8 cellular contexts compared by ENCODE assay signal in genomic region chr5:32172186-32172901, GRCh38. TPM values are rescaled to one million over a fixed set of nuclear protein-coding genes. Genes with fewer than 3 reads are reported as not detected.
A peak's percentile ranks its signal among the peaks of the same experiment; 100 is the strongest.
DNase-seq lines count a peak whose midpoint lies in the region; FAIRE-seq and TF ChIP-seq lines count a peak whose summit lies in the region.
"Not testable (repeated sequence)": the region's sequence is repeated elsewhere in the genome, so short reads cannot be mapped to it uniquely, and the experiment has no call there.

No MANE protein-coding gene starts in this region.

- peak overlapping the region; percentile 66 to 70 for H3K4me2 ChIP-seq in H1 (ENCODE audit: insufficient read depth in 1 of 2, low read depth in 2 of 2, low read length in 2 of 2)

- H3K27ac Mint-ChIP-seq in Caco-2 (ENCODE audit: unreplicated experiment), result peak overlapping the region; percentile 98

- H3K23ac ChIP-seq in H1 (ENCODE audit: insufficient read length), result not testable (repeated sequence)

- TF ChIP-seq EP300 in H1 (IDR thresholded peaks at IDR 0.05; ENCODE audit: borderline replicate concordance in 1 of 2, low read depth in 2 of 2, low read length in 2 of 2); suprapubic skin (IDR thresholded peaks at IDR 0.05): not testable (repeated sequence)

- not testable (repeated sequence) for H3K27ac ChIP-seq in SJCRH30; H1 (ENCODE audit: low read depth, low read length)
- H3K27ac ChIP-seq in neutrophil (peak overlapping the region; percentile 99), suprapubic skin (peak overlapping the region; percentile 100)

- not testable (repeated sequence) for H4K5ac ChIP-seq in H1 (ENCODE audit: insufficient read length, low read depth, low read length)

- not testable (repeated sequence) for H3K23me2 ChIP-seq in H1 (ENCODE audit: low read depth, low read length)

- not testable (repeated sequence) for BruUV-seq in Caco-2 (replicated peaks; lab: Mats Ljungman, UMichigan)

- TF ChIP-seq POLR2A in H1 (IDR thresholded peaks at IDR 0.05; ENCODE audit: control extremely low read depth in 1 of 2, low read depth in 2 of 2, low read length in 2 of 2); suprapubic skin (IDR thresholded peaks at IDR 0.05): not testable (repeated sequence)

- H3K36me3 ChIP-seq in Caco-2 (ENCODE audit: control insufficient read depth, insufficient read depth, low read length), result not testable (repeated sequence)
- H3K36me3 ChIP-seq in SJCRH30 (peaks cover 42% of the 10 kb centered on the region), H1 (ENCODE audit: control insufficient read depth in 2 of 4, insufficient read depth in 4 of 4, low read length in 3 of 4) (peaks cover 9 to 42% (median 15%) of the 10 kb centered on the region in 4 experiments; a peak in 7 of 8 replicates), neutrophil (peaks cover 39% of the 10 kb centered on the region), suprapubic skin (peaks cover 12% of the 10 kb centered on the region)

- H3K79me2 ChIP-seq in H1 (ENCODE audit: control insufficient read depth in 1 of 2, insufficient read depth in 2 of 2, low read length in 2 of 2), result peaks cover 23 to 61% of the 10 kb centered on the region in 2 experiments

- H3K4me1 Mint-ChIP-seq in Caco-2 (ENCODE audit: low read depth, unreplicated experiment), result not testable (repeated sequence)

- FAIRE-seq in H1 (lab: Jason Lieb, UNC), result not testable (repeated sequence)

- H3K27me3 ChIP-seq in Caco-2 (replicated peaks; ENCODE audit: control insufficient read depth, insufficient read depth, low read length); SJCRH30; H1 (replicated peaks in 1 of 4; ENCODE audit: control insufficient read depth in 3 of 4, extremely low read depth in 1 of 4, insufficient read depth in 3 of 4, low read length in 3 of 4); neutrophil; suprapubic skin: not testable (repeated sequence)

- CTCF ChIA-PET in Caco-2 (lab: Charles Lee), result interaction anchor here (0.7 kb wide), 2 partner anchors 53 to 98 kb away, joined by 3 to 6 read pairs; no protein-coding TSS in a partner anchor
- CTCF ChIA-PET in H1 (lab: Charles Lee; ENCODE audit: partially characterized antibody), result interaction anchor here (1.1 to 1.2 kb wide), 3 partner anchors 32 to 147 kb away, joined by 3 read pairs; no protein-coding TSS in a partner anchor

- not testable (repeated sequence) for H3K4ac ChIP-seq in H1 (replicated peaks; ENCODE audit: insufficient read length, low read depth, low read length)

- H3K14ac ChIP-seq in H1 (ENCODE audit: insufficient read length), result not testable (repeated sequence)

- H3K36me3 Mint-ChIP-seq in Caco-2 (ENCODE audit: insufficient read depth, unreplicated experiment), result peaks cover 70% of the 10 kb centered on the region

- not testable (repeated sequence) for H3K4me1 ChIP-seq in Caco-2; SJCRH30; H1 (replicated peaks in 1 of 4; ENCODE audit: control insufficient read depth in 3 of 4, insufficient read depth in 4 of 4, low read length in 3 of 4)
- H3K4me1 ChIP-seq in neutrophil (ENCODE audit: control insufficient read depth in 1 of 2, insufficient read depth in 1 of 2, low read depth in 1 of 2, low read length in 1 of 2) (peaks cover 27 to 31% of the 10 kb centered on the region in 2 experiments), suprapubic skin (peaks cover 49% of the 10 kb centered on the region)

- peak overlapping the region; percentile 90 for H3K4me3 Mint-ChIP-seq in Caco-2 (ENCODE audit: unreplicated experiment)

- H3K9me3 Mint-ChIP-seq in Caco-2 (ENCODE audit: unreplicated experiment), result not testable (repeated sequence)

- peak overlapping the region; percentile 18 for H2BK120ac ChIP-seq in H1 (replicated peaks; ENCODE audit: low read depth, low read length)

- not testable (repeated sequence) for TF ChIP-seq RAD21 in H1 (IDR thresholded peaks at IDR 0.05 in 1 of 2, conservative IDR thresholded peaks at IDR 0.05 in 1 of 2; ENCODE audit: low read depth in 2 of 2, low read length in 2 of 2)

- H2BK12ac ChIP-seq in H1 (ENCODE audit: low read depth, low read length), result not testable (repeated sequence)

- TF ChIP-seq CTCF in Caco-2 (IDR thresholded peaks at IDR 0.05; ENCODE audit: insufficient read depth in 1 of 2, low read depth in 1 of 2, low read length in 1 of 2, severe bottlenecking in 1 of 2, unreplicated experiment in 1 of 2); H1 (IDR thresholded peaks at IDR 0.05; ENCODE audit: control extremely low read depth in 1 of 3, insufficient read depth in 1 of 3, low read depth in 1 of 3, low read length in 3 of 3); neutrophil (IDR thresholded peaks at IDR 0.05); suprapubic skin (IDR thresholded peaks at IDR 0.05): not testable (repeated sequence)
- TF ChIP-seq CTCF in LNCaP clone FGC (IDR thresholded peaks at IDR 0.05; ENCODE audit: control insufficient read depth, extremely low read depth, insufficient read depth), result 0 out of 2 replicates have a peak, but pooled peaks have one; percentile 1

- WGBS in H1 (ENCODE audit: extremely low coverage in 1 of 2, insufficient coverage in 1 of 2, insufficient read length in 1 of 2, insufficient replicate concordance in 2 of 2, low coverage in 1 of 2, low lambda C conversion rate in 2 of 2, missing lambda C conversion rate in 1 of 2), 2 experiments, result 8% methylated on average over 34 of the region's 34 CpGs; no CpG with 5 or more reads in 1 of the 2 experiments
- 11% methylated on average over 34 of the region's 34 CpGs for WGBS in suprapubic skin

- not testable (repeated sequence) for H3K9me3 ChIP-seq in Caco-2; SJCRH30 (replicated peaks); H1 (ENCODE audit: insufficient read depth in 2 of 2, low read depth in 1 of 2, low read length in 1 of 2); neutrophil; suprapubic skin

- H2BK20ac ChIP-seq in H1 (ENCODE audit: low read length), result not testable (repeated sequence)

- not testable (repeated sequence) for H2AK5ac ChIP-seq in H1 (ENCODE audit: low read depth, low read length)

- H3K79me1 ChIP-seq in H1 (ENCODE audit: low read depth, low read length), result not testable (repeated sequence)

- POLR2A ChIA-PET in Caco-2 (lab: Charles Lee) (interaction anchor here (1.5 kb wide), 1 partner anchor 135 kb away, joined by 5 read pairs; no protein-coding TSS in a partner anchor), H1 (lab: Charles Lee; ENCODE audit: partially characterized antibody) (interaction anchor here (0.5 to 2.7 kb wide), 13 partner anchors 8 to 759 kb away, joined by 3 to 15 read pairs (median 4); no protein-coding TSS in a partner anchor)

- H3K9ac ChIP-seq in H1 (replicated peaks in 1 of 4; ENCODE audit: extremely low read depth in 1 of 4, low read depth in 3 of 4, low read length in 3 of 4), result peak overlapping the region; percentile 78 to 99 (median 95); a peak in 6 of 7 replicates

- not testable (repeated sequence) for H2AFZ ChIP-seq in H1 (ENCODE audit: low read length)

- H4K20me1 ChIP-seq in H1 (replicated peaks in 1 of 2; ENCODE audit: control insufficient read depth in 1 of 2, insufficient read depth in 2 of 2, low read length in 2 of 2), result not testable (repeated sequence)

- not testable (repeated sequence) for H4K91ac ChIP-seq in H1 (replicated peaks; ENCODE audit: insufficient read length, low read length)

- H3K56ac ChIP-seq in H1 (replicated peaks; ENCODE audit: insufficient read length, low read depth, low read length), result not testable (repeated sequence)

- H3K18ac ChIP-seq in H1 (ENCODE audit: extremely low read depth, low read length), result not testable (repeated sequence)

- H3K27me3 Mint-ChIP-seq in Caco-2 (ENCODE audit: insufficient read depth, unreplicated experiment), result not testable (repeated sequence)

- intact Hi-C loops in Caco-2 (cut with micrococcal nuclease; ENCODE audit: unreplicated experiment), result loop anchor here (5.0 kb wide), 1 partner anchor 155 kb away; no protein-coding TSS in a partner anchor

- H3K4me3 ChIP-seq in Caco-2 (ENCODE audit: low read depth, low read length) (peak overlapping the region; percentile 98), LNCaP clone FGC (ENCODE audit: low read depth, low read length) (peak overlapping the region; percentile 96), SJCRH30 (peak overlapping the region; percentile 97), H1 (ENCODE audit: extremely low read depth in 1 of 4, insufficient read depth in 2 of 4, low read depth in 3 of 4, low read length in 4 of 4) (peak overlapping the region; percentile 83 to 88 (median 84)), neutrophil (ENCODE audit: low read depth in 1 of 2, low read length in 1 of 2) (peak overlapping the region; percentile 71 to 90), suprapubic skin (peak overlapping the region; percentile 99)

- H2BK15ac ChIP-seq in H1 (ENCODE audit: low read length), result not testable (repeated sequence)

- H4K8ac ChIP-seq in H1 (ENCODE audit: extremely low read depth, insufficient read depth, low read length), result not testable (repeated sequence)

- peak in 1 of 2 experiments; percentile 25 for DNase-seq in Caco-2
- DNase-seq in LNCaP clone FGC (ENCODE audit: low read depth); suprapubic skin (ENCODE audit: low spot score in 2 of 2): not testable (repeated sequence)
- peak; percentile 28 to 46 for DNase-seq in SJCRH30
- peak; percentile 3 for DNase-seq in activated effector memory CD4-positive, alpha-beta T cell treated with Interleukin-2 at 50 U/mL for 16 hours
- DNase-seq in H1 (ENCODE audit: low read depth in 1 of 2, low spot score in 2 of 2), result peak in 1 of 2 experiments; percentile 52
- peak; percentile 57 for DNase-seq in islet precursor cell

- not testable (repeated sequence) for H2BK5ac ChIP-seq in H1 (ENCODE audit: low read depth, low read length)

TF ChIP-seq in H1, 55 proteins besides CTCF, POLR2A, EP300 and RAD21 (continues in another document):
- 0 out of 2 replicates have a peak, but pooled peaks have one; percentile 17 for TF ChIP-seq SP4 (IDR thresholded peaks at IDR 0.05; ENCODE audit: low read length)

RNA-seq across cellular contexts. Expression of gene GOLPH3, which starts 1.8 kb away (rescaled TPM):
- total RNA-seq in Caco-2 (2022) (107 and 122 TPM in 2 replicates), suprapubic skin (10 to 100 TPM; 44.8 to 70.3 (median 58.9) TPM)
- total RNA-seq in SJCRH30 (2014; rRNA removed; shearing (Covaris generic)), result 70.4 and 74.6 TPM in 2 replicates
- 86.1 and 93.6 TPM in 2 replicates for total RNA-seq in H1 (2021; fragmentation: NEBNext Ultra II Directional; extraction: Animal tissue kit (Norgen Biotek cat#: 25700))
- polyA plus RNA-seq in H1 (2011; rRNA removed), result 36.6 and 53.7 TPM in 2 replicates
- 50.1 TPM for polyA plus RNA-seq in H1 (2011; cell fraction: cytosol; rRNA removed)
- polyA plus RNA-seq in H1 (2011; cell fraction: nucleus; rRNA removed), result 21.6 TPM
- polyA plus RNA-seq in H1 (2012, experiment 1 of 2), result 42.0 to 69.0 TPM (median 48.7 TPM) in 4 replicates
- 28.1 TPM for polyA plus RNA-seq in H1 (2012, experiment 2 of 2)
- 54.9 TPM for polyA plus RNA-seq in H1 (2013, experiment 1 of 2)
- polyA plus RNA-seq in H1 (2013, experiment 2 of 2), result 55.5 TPM
- polyA minus RNA-seq in H1 (2011; rRNA and poly(A)+ RNA removed), result 62.0 and 65.6 TPM in 2 replicates
- polyA minus RNA-seq in H1 (2011; cell fraction: cytosol; rRNA and poly(A)+ RNA removed), result 46.9 TPM
- polyA minus RNA-seq in H1 (2011; cell fraction: nucleus; rRNA and poly(A)+ RNA removed), result 46.1 TPM
